13 cellular contexts compared by ENCODE assay signal in genomic region chr4:81566076-81566663, GRCh38.
A peak's percentile ranks its signal among the peaks of the same experiment; 100 is the strongest.
DNase-seq lines count a peak whose midpoint lies in the region; ATAC-seq, FAIRE-seq and TF ChIP-seq lines count a peak whose summit lies in the region.
"Had no signal": no experiment of that assay in that cellular context is flagged by ENCODE, and none has a peak within 500 bp of the region (broad histone marks: within the 10 kb centered on the region; RNA-seq: fewer than 3 reads in every experiment).

No MANE protein-coding gene starts in this region.

- ATAC-seq in left lobe of liver: peak; percentile 85
- no peak for ATAC-seq in stimulated activated naive CD8-positive, alpha-beta T cell treated with anti-CD3 and anti-CD28 coated beads, Interleukin-15, amount 100 ng/mL, for 72 hours
- ATAC-seq: K562 had no signal

- H3K36me3 Mint-ChIP-seq in IgD-negative memory B cell: no peaks in the 10 kb centered on the region

- H3K27ac ChIP-seq in cingulate gyrus (ENCODE audit: low read depth, low read length) (peak overlapping the region; percentile 51), small intestine (ENCODE audit: low read depth in 1 of 2, low read length in 1 of 2) (peak overlapping the region in 1 of 2 donors; percentile 70)
- H3K27ac ChIP-seq: ovary had no signal

- peak overlapping the region in 2 of 3 donors; percentile 59 to 95 for H3K27ac Mint-ChIP-seq in IgD-negative memory B cell
- no peak overlapping the region for H3K27ac Mint-ChIP-seq in stimulated activated naive CD8-positive, alpha-beta T cell treated with anti-CD3 and anti-CD28 coated beads, Interleukin-15, amount 100 ng/mL, for 72 hours

- 25 to 39% (median 28%) methylated on average over 5 of the region's 5 CpGs for WGBS in small intestine, 3 donors

- TF ChIP-seq CTCF in GM13977 (IDR thresholded peaks at IDR 0.05; ENCODE audit: extremely low read depth, insufficient read depth, missing control alignments): no peak

- no peak overlapping the region for H3K4me3 ChIP-seq in small intestine (ENCODE audit: low read depth in 1 of 2, low read length in 2 of 2)
- no peak overlapping the region for H3K4me3 ChIP-seq in MG63
- H3K4me3 ChIP-seq: K562, ovary had no signal

- peak; percentile 80 for DNase-seq in left lobe of liver (ENCODE audit: low spot score)
- DNase-seq in small intestine: no peak
- DNase-seq in stimulated activated naive CD8-positive, alpha-beta T cell treated with anti-CD3 and anti-CD28 coated beads, Interleukin-15, amount 100 ng/mL, for 72 hours: no peak
- no peak for DNase-seq in T-helper 1 cell
- DNase-seq in GM13977 (ENCODE audit: low spot score): no peak
- DNase-seq in MG63: no peak
- DNase-seq: activated effector memory CD4-positive, alpha-beta T cell treated with Interleukin-2 at 50 U/mL for 16 hours; GDM1; H9 had no signal

- H3K4me1 ChIP-seq in small intestine (ENCODE audit: control insufficient read depth in 2 of 2, insufficient read depth in 1 of 2, low read depth in 1 of 2, low read length in 1 of 2): peaks cover 0 to 7% of the 10 kb centered on the region in 2 donors

- in situ Hi-C loops in GM13977 (cut with MboI; ENCODE audit: low pct_unique_long_range_greater_than_20kb, low sequenced_read_pairs, unreplicated experiment): no loop called here

- H3K4me3 Mint-ChIP-seq in IgD-negative memory B cell: peak overlapping the region; percentile 64 to 86 (median 74)
- H3K4me3 Mint-ChIP-seq in stimulated activated naive CD8-positive, alpha-beta T cell treated with anti-CD3 and anti-CD28 coated beads, Interleukin-15, amount 100 ng/mL, for 72 hours: no peak overlapping the region
- H3K4me3 Mint-ChIP-seq: H9 had no signal

- no peaks in the 10 kb centered on the region for H3K27me3 ChIP-seq in small intestine (ENCODE audit: control insufficient read depth in 2 of 2, insufficient read depth in 2 of 2, low read length in 2 of 2)
- no peaks in the 10 kb centered on the region for H3K27me3 ChIP-seq in MG63
- H3K27me3 ChIP-seq: ovary had no signal

- H3K9me3 ChIP-seq in small intestine (ENCODE audit: control insufficient read depth, low read depth) (no peaks in the 10 kb centered on the region), MG63 (no peaks in the 10 kb centered on the region)
- H3K9me3 ChIP-seq: ovary had no signal

- FAIRE-seq in small intestine (lab: Jason Lieb, UNC): peak; percentile 5
- FAIRE-seq: K562 had no signal

- H3K4me1 Mint-ChIP-seq in IgD-negative memory B cell: peaks cover 30 to 43% (median 37%) of the 10 kb centered on the region in 3 donors
- H3K4me1 Mint-ChIP-seq in stimulated activated naive CD8-positive, alpha-beta T cell treated with anti-CD3 and anti-CD28 coated beads, Interleukin-15, amount 100 ng/mL, for 72 hours: peaks cover 25% of the 10 kb centered on the region

- no peaks in the 10 kb centered on the region for H3K9me3 Mint-ChIP-seq in IgD-negative memory B cell
- no peaks in the 10 kb centered on the region for H3K9me3 Mint-ChIP-seq in stimulated activated naive CD8-positive, alpha-beta T cell treated with anti-CD3 and anti-CD28 coated beads, Interleukin-15, amount 100 ng/mL, for 72 hours
- H3K9me3 Mint-ChIP-seq: H9 had no signal

- H3K36me3 ChIP-seq in small intestine (ENCODE audit: control insufficient read depth in 2 of 2, insufficient read depth in 2 of 2, low read length in 2 of 2) (no peaks in the 10 kb centered on the region), MG63 (no peaks in the 10 kb centered on the region)
- H3K36me3 ChIP-seq: ovary had no signal

- H3K27me3 Mint-ChIP-seq in IgD-negative memory B cell: no peaks in the 10 kb centered on the region
- H3K27me3 Mint-ChIP-seq in stimulated activated naive CD8-positive, alpha-beta T cell treated with anti-CD3 and anti-CD28 coated beads, Interleukin-15, amount 100 ng/mL, for 72 hours: no peaks in the 10 kb centered on the region

Comparison
In these comparisons a context has a peak if more than half of its experiments do, and no peak if none do; other contexts are left out.
1. H3K27ac Mint-ChIP-seq: peak in IgD-negative memory B cell (2 of 3); none in stimulated activated naive CD8-positive, alpha-beta T cell treated with anti-CD3 and anti-CD28 coated beads, Interleukin-15, amount 100 ng/mL, for 72 hours (0 of 2).
2. H3K4me3 Mint-ChIP-seq: peak in IgD-negative memory B cell (4 of 4); none in stimulated activated naive CD8-positive, alpha-beta T cell treated with anti-CD3 and anti-CD28 coated beads, Interleukin-15, amount 100 ng/mL, for 72 hours (0 of 2).